Comparison of ENCODE assay signal across 1 cellular context in genomic region chr22:41621099-41621910, GRCh38.
TF ChIP-seq lines count a peak whose summit lies in the region.

Gene XRCC6 (plus strand): TSS chr22:41621295. CDS start chr22:41622005, 710 bp downstream.

TF ChIP-seq in HEK293, 187 proteins besides CTCF, POLR2A, EP300 and RAD21 (continued from another document and continues in another):
- TF ChIP-seq, protein P1, sequence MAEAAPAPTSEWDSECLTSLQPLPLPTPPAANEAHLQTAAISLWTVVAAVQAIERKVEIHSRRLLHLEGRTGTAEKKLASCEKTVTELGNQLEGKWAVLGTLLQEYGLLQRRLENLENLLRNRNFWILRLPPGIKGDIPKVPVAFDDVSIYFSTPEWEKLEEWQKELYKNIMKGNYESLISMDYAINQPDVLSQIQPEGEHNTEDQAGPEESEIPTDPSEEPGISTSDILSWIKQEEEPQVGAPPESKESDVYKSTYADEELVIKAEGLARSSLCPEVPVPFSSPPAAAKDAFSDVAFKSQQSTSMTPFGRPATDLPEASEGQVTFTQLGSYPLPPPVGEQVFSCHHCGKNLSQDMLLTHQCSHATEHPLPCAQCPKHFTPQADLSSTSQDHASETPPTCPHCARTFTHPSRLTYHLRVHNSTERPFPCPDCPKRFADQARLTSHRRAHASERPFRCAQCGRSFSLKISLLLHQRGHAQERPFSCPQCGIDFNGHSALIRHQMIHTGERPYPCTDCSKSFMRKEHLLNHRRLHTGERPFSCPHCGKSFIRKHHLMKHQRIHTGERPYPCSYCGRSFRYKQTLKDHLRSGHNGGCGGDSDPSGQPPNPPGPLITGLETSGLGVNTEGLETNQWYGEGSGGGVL (tag by site-specific recombination; IDR thresholded peaks at IDR 0.05): peak; percentile 63
- TF ChIP-seq PRDM1 (tag by site-specific recombination; IDR thresholded peaks at IDR 0.05) (no peak), ZNF596 (tag by site-specific recombination; IDR thresholded peaks at IDR 0.05) (no peak), ZNF324 (tag by site-specific recombination; IDR thresholded peaks at IDR 0.05) (peak; percentile 95), KLF1 (tag by site-specific recombination; IDR thresholded peaks at IDR 0.05) (peak; percentile 49), ZNF223 (tag by site-specific recombination; IDR thresholded peaks at IDR 0.05) (no peak), REPIN1 (tag by site-specific recombination; IDR thresholded peaks at IDR 0.05; ENCODE audit: low read depth) (peak; percentile 68; the same call in 1 of the 2 replicates), SP2 (tag by site-specific recombination; IDR thresholded peaks at IDR 0.05) (peak; percentile 96), ZNF776 (tag by site-specific recombination; IDR thresholded peaks at IDR 0.05; ENCODE audit: borderline replicate concordance) (no peak), ZNF175 (tag by site-specific recombination; IDR thresholded peaks at IDR 0.05) (no peak), ZNF394 (tag by site-specific recombination; IDR thresholded peaks at IDR 0.05; ENCODE audit: borderline replicate concordance) (peak; percentile 14; the same call in 1 of the 2 replicates), EGR2 (tag by site-specific recombination; IDR thresholded peaks at IDR 0.05; ENCODE audit: low read depth) (peak; percentile 44; the same call in 1 of the 2 replicates), ZFP37 (tag by site-specific recombination; IDR thresholded peaks at IDR 0.05) (peak; percentile 67; the same call in 1 of the 2 replicates), ZNF23 (tag by site-specific recombination; IDR thresholded peaks at IDR 0.05; ENCODE audit: borderline replicate concordance) (no peak), FEZF1 (tag by site-specific recombination; IDR thresholded peaks at IDR 0.05) (no peak), BCL11B (tag by site-specific recombination; IDR thresholded peaks at IDR 0.05; ENCODE audit: low read depth) (no peak), ZNF114 (tag by site-specific recombination; IDR thresholded peaks at IDR 0.05) (no peak), ZXDB (tag by site-specific recombination; IDR thresholded peaks at IDR 0.05) (peak; percentile 81), ZSCAN4 (tag by site-specific recombination; IDR thresholded peaks at IDR 0.05) (peak; percentile 19; the same call in 1 of the 2 replicates), ZNF623 (tag by site-specific recombination; IDR thresholded peaks at IDR 0.05) (peak; percentile 25; the same call in 1 of the 2 replicates), ZNF501 (tag by site-specific recombination; IDR thresholded peaks at IDR 0.05) (peak; percentile 58; the same call in 1 of the 2 replicates), MEIS1 (CRISPR knock-in tag; IDR thresholded peaks at IDR 0.05; ENCODE audit: borderline replicate concordance) (no peak), ZBTB26 (tag by site-specific recombination; optimal IDR thresholded peaks at IDR 0.05) (peak; percentile 51), SP7 (tag by site-specific recombination; IDR thresholded peaks at IDR 0.05) (peak; percentile 56), ZBTB48 (tag by site-specific recombination; IDR thresholded peaks at IDR 0.05) (no peak; the same call in 1 of the 2 replicates), ZNF335 (tag by site-specific recombination; conservative IDR thresholded peaks at IDR 0.05) (peak; percentile 94), ZNF843 (tag by site-specific recombination; IDR thresholded peaks at IDR 0.05) (0 out of 2 replicates have a peak, but pooled peaks have one; percentile 31), ZNF670 (tag by site-specific recombination; IDR thresholded peaks at IDR 0.05; ENCODE audit: low read depth) (no peak), ZSCAN23 (tag by site-specific recombination; IDR thresholded peaks at IDR 0.05) (peak; percentile 56; the same call in 1 of the 2 replicates), KLF9 (tag by site-specific recombination; IDR thresholded peaks at IDR 0.05; ENCODE audit: low read depth) (peak; percentile 86), KLF10 (tag by site-specific recombination; IDR thresholded peaks at IDR 0.05) (no peak), GLI2 (tag by site-specific recombination; IDR thresholded peaks at IDR 0.05; ENCODE audit: borderline replicate concordance, low read depth) (no peak), PATZ1 (tag by site-specific recombination; IDR thresholded peaks at IDR 0.05) (peak; percentile 5), ZNF664 (tag by site-specific recombination; IDR thresholded peaks at IDR 0.05) (no peak), KLF8 (tag by site-specific recombination; IDR thresholded peaks at IDR 0.05) (peak; percentile 68; the same call in 1 of the 2 replicates), ZBTB17 (tag by site-specific recombination; IDR thresholded peaks at IDR 0.05) (peak; percentile 94), ZNF704 (tag by site-specific recombination; IDR thresholded peaks at IDR 0.05) (no peak), ZNF2 (tag by site-specific recombination; IDR thresholded peaks at IDR 0.05) (peak; percentile 94), ZSCAN18 (tag by site-specific recombination; IDR thresholded peaks at IDR 0.05) (peak; percentile 51; the same call in 1 of the 2 replicates), ZNF280C (tag by site-specific recombination; IDR thresholded peaks at IDR 0.05) (no peak), ZSCAN16 (tag by site-specific recombination; IDR thresholded peaks at IDR 0.05) (no peak), ZNF221 (tag by site-specific recombination; IDR thresholded peaks at IDR 0.05; ENCODE audit: borderline replicate concordance) (no peak), INSM2 (tag by site-specific recombination; IDR thresholded peaks at IDR 0.05) (peak; percentile 31; the same call in 1 of the 2 replicates), ZNF629 (tag by site-specific recombination; IDR thresholded peaks at IDR 0.05) (peak; percentile 99), ZNF660 (tag by site-specific recombination; IDR thresholded peaks at IDR 0.05) (peak; percentile 53; the same call in 1 of the 2 replicates), ZNF302 (tag by site-specific recombination; IDR thresholded peaks at IDR 0.05; ENCODE audit: low read depth) (no peak)
- TF ChIP-seq, protein P2, sequence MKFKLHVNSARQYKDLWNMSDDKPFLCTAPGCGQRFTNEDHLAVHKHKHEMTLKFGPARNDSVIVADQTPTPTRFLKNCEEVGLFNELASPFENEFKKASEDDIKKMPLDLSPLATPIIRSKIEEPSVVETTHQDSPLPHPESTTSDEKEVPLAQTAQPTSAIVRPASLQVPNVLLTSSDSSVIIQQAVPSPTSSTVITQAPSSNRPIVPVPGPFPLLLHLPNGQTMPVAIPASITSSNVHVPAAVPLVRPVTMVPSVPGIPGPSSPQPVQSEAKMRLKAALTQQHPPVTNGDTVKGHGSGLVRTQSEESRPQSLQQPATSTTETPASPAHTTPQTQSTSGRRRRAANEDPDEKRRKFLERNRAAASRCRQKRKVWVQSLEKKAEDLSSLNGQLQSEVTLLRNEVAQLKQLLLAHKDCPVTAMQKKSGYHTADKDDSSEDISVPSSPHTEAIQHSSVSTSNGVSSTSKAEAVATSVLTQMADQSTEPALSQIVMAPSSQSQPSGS (tag by site-specific recombination; IDR thresholded peaks at IDR 0.05; ENCODE audit: low read depth): peak; percentile 94
- TF ChIP-seq, protein P3, sequence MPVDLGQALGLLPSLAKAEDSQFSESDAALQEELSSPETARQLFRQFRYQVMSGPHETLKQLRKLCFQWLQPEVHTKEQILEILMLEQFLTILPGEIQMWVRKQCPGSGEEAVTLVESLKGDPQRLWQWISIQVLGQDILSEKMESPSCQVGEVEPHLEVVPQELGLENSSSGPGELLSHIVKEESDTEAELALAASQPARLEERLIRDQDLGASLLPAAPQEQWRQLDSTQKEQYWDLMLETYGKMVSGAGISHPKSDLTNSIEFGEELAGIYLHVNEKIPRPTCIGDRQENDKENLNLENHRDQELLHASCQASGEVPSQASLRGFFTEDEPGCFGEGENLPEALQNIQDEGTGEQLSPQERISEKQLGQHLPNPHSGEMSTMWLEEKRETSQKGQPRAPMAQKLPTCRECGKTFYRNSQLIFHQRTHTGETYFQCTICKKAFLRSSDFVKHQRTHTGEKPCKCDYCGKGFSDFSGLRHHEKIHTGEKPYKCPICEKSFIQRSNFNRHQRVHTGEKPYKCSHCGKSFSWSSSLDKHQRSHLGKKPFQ (tag by site-specific recombination; IDR thresholded peaks at IDR 0.05): no peak
- TF ChIP-seq, protein P4, sequence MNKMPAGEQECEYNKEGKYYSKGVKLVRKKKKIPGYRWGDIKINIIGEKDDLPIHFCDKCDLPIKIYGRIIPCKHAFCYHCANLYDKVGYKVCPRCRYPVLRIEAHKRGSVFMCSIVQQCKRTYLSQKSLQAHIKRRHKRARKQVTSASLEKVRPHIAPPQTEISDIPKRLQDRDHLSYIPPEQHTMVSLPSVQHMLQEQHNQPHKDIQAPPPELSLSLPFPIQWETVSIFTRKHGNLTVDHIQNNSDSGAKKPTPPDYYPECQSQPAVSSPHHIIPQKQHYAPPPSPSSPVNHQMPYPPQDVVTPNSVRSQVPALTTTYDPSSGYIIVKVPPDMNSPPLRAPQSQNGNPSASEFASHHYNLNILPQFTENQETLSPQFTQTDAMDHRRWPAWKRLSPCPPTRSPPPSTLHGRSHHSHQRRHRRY (tag by site-specific recombination; IDR thresholded peaks at IDR 0.05): no peak
